In genomic region chr14:24959791-24960331, GRCh38 we compare ENCODE assay signal across 11 cellular contexts.
A peak's percentile ranks its signal among the peaks of the same experiment; 100 is the strongest.
DNase-seq lines count a peak whose midpoint lies in the region; ATAC-seq lines count a peak whose summit lies in the region.
"Had no signal": no experiment of that assay in that cellular context is flagged by ENCODE, and none has a peak within 500 bp of the region (broad histone marks: within the 10 kb centered on the region; RNA-seq: fewer than 3 reads in every experiment).

No MANE protein-coding gene starts in this region.

- H3K18ac ChIP-seq in mesenchymal stem cell (ENCODE audit: low read depth in 1 of 2, low read length in 2 of 2): peak overlapping the region; percentile 1 to 67

- peak overlapping the region; percentile 29 to 73 for H3K4ac ChIP-seq in mesenchymal stem cell (ENCODE audit: low read depth in 1 of 2, low read length in 2 of 2)

- H3K36me3 ChIP-seq in mesenchymal stem cell (ENCODE audit: control insufficient read depth in 1 of 2, insufficient read depth in 2 of 2, low read depth in 1 of 2, low read length in 2 of 2): no peaks in the 10 kb centered on the region
- H3K36me3 ChIP-seq: brain microvascular endothelial cell had no signal

- H3K4me1 ChIP-seq in mesenchymal stem cell (ENCODE audit: control insufficient read depth, insufficient read depth, low read depth, low read length): no peaks in the 10 kb centered on the region

- no peak overlapping the region for H2AFZ ChIP-seq in mesenchymal stem cell (ENCODE audit: low read depth, low read length)

- 26% methylated on average over 1 of the region's 1 CpG for WGBS in mesenchymal stem cell

- H3K14ac ChIP-seq in mesenchymal stem cell (ENCODE audit: low read length in 2 of 2): no peak overlapping the region

- peak overlapping the region; percentile 19 for H2BK15ac ChIP-seq in mesenchymal stem cell (ENCODE audit: low read depth, poor library complexity, severe bottlenecking)

- no peaks in the 10 kb centered on the region for H3K27me3 ChIP-seq in mesenchymal stem cell (ENCODE audit: control insufficient read depth in 1 of 2, insufficient read depth in 1 of 2, low read length in 2 of 2)
- H3K27me3 ChIP-seq: brain microvascular endothelial cell had no signal

- H3K9me3 ChIP-seq in mesenchymal stem cell (ENCODE audit: control insufficient read depth, low read length): no peaks in the 10 kb centered on the region

- H2BK12ac ChIP-seq in mesenchymal stem cell (ENCODE audit: low read length in 2 of 2): peak overlapping the region; percentile 23 to 92

- H3K9ac ChIP-seq in mesenchymal stem cell (ENCODE audit: low read length): no peak overlapping the region

- H3K79me1 ChIP-seq in mesenchymal stem cell (replicated peaks; ENCODE audit: low read length, poor library complexity, severe bottlenecking): no peaks in the 10 kb centered on the region

- H3K4me2 ChIP-seq in mesenchymal stem cell (ENCODE audit: low read length, poor library complexity, severe bottlenecking): no peak overlapping the region

- DNase-seq in NCI-H69 (lab: John Stamatoyannopoulos, UW): peak; percentile 46
- peak; percentile 61 for DNase-seq in mesenchymal stem cell
- no peak for DNase-seq in NOMO-1 (lab: John Stamatoyannopoulos, UW; ENCODE audit: unreplicated experiment in 2 of 2)
- DNase-seq in stimulated activated CD4-positive, alpha-beta T cell treated with anti-CD3 and anti-CD28 coated beads, Interleukin-4, amount 100 ng/mL, for 24 hours: no peak
- DNase-seq in activated CD8-positive, alpha-beta memory T cell treated with anti-CD3 and anti-CD28 coated beads for 24 hours: no peak
- DNase-seq in effector CD4-positive, alpha-beta T cell: no peak
- DNase-seq: activated CD4-positive, alpha-beta T cell treated with anti-CD3 and anti-CD28 coated beads for 48 hours; brain microvascular endothelial cell had no signal

- ATAC-seq in GM18519 (IDR thresholded peaks at IDR 0.05; ENCODE audit: low FRiP score, unreplicated experiment): peak; percentile 75
- peak; percentile 71 for ATAC-seq in HG02623 (IDR thresholded peaks at IDR 0.05; ENCODE audit: unreplicated experiment)
- ATAC-seq: K562 had no signal

- H3K23ac ChIP-seq in mesenchymal stem cell (ENCODE audit: low read length in 2 of 2): no peak overlapping the region

- H2BK5ac ChIP-seq in mesenchymal stem cell (ENCODE audit: low read depth, low read length, poor library complexity, severe bottlenecking): no peak overlapping the region

- H2AK5ac ChIP-seq in mesenchymal stem cell (ENCODE audit: low read length, severe bottlenecking): no peak overlapping the region

- H3K4me3 ChIP-seq in mesenchymal stem cell (ENCODE audit: insufficient read depth in 1 of 2, low read depth in 1 of 2, low read length in 2 of 2): no peak overlapping the region
- H3K4me3 ChIP-seq: K562 had no signal

- H4K91ac ChIP-seq in mesenchymal stem cell (ENCODE audit: low read length): no peak overlapping the region

- H4K8ac ChIP-seq in mesenchymal stem cell (ENCODE audit: low read length): no peak overlapping the region

- no peak overlapping the region for H3K27ac ChIP-seq in mesenchymal stem cell (ENCODE audit: low read length, poor library complexity, severe bottlenecking)
- H3K27ac ChIP-seq: brain microvascular endothelial cell had no signal

- no peak overlapping the region for H2BK120ac ChIP-seq in mesenchymal stem cell (ENCODE audit: low read depth, low read length)

Comparison
In these comparisons a context has a peak if more than half of its experiments do, and no peak if none do; other contexts are left out.
1. DNase-seq: peak in NCI-H69 (single experiment) and mesenchymal stem cell (single experiment); none in NOMO-1 (0 of 2), stimulated activated CD4-positive, alpha-beta T cell treated with anti-CD3 and anti-CD28 coated beads, Interleukin-4, amount 100 ng/mL, for 24 hours (single experiment), activated CD8-positive, alpha-beta memory T cell treated with anti-CD3 and anti-CD28 coated beads for 24 hours (single experiment) and effector CD4-positive, alpha-beta T cell (single experiment).